8 cellular contexts compared by ENCODE assay signal in genomic region chr16:87464691-87465300, GRCh38. TPM values are rescaled to one million over a fixed set of nuclear protein-coding genes. Genes with fewer than 3 reads are reported as not detected.
DNase-seq lines count a peak whose midpoint lies in the region; ATAC-seq and TF ChIP-seq lines count a peak whose summit lies in the region.

No MANE protein-coding gene starts in this region.

- peaks cover 2% of the 10 kb centered on the region for H3K36me3 ChIP-seq in colonic mucosa

- H3K27ac ChIP-seq in colonic mucosa = peak overlapping the region; percentile 83

- no peaks in the 10 kb centered on the region for H3K9me3 ChIP-seq in colonic mucosa

- ATAC-seq in HG02759 (IDR thresholded peaks at IDR 0.05; ENCODE audit: unreplicated experiment) (peak; percentile 54), HG03442 (IDR thresholded peaks at IDR 0.05; ENCODE audit: unreplicated experiment) (no peak)

- 21 to 30% methylated on average over 13 of the region's 13 CpGs for WGBS in lower leg skin, 2 donors

- TF ChIP-seq CTCF in AG09309 (IDR thresholded peaks at IDR 0.05; ENCODE audit: control insufficient read depth, insufficient read depth, low read depth, low read length, missing control alignments) = no peak
- TF ChIP-seq CTCF in colonic mucosa (IDR thresholded peaks at IDR 0.05) = no peak
- no peak for TF ChIP-seq CTCF in lower leg skin (IDR thresholded peaks at IDR 0.05)

- H3K9ac ChIP-seq in colonic mucosa (ENCODE audit: low read depth in 2 of 2, low read length in 2 of 2) = peak overlapping the region in 1 of 2 donors; percentile 83

- intact Hi-C loops in colonic mucosa (cut with DNase I) (no loop called here), lower leg skin (cut with DNase I; ENCODE audit: low total_unique reads) (no loop called here)

- H3K27me3 ChIP-seq in colonic mucosa = no peaks in the 10 kb centered on the region

- DNase-seq in AG09309 (ENCODE audit: low read depth) (peak; percentile 71), UCSD-AML1 (lab: John Stamatoyannopoulos, UW; ENCODE audit: unreplicated experiment) (peak; percentile 81), colonic mucosa (peak; percentile 58), lower leg skin (ENCODE audit: low spot score in 2 of 2) (peak; percentile 81 to 95)
- DNase-seq in stimulated activated CD8-positive, alpha-beta memory T cell treated with anti-CD3 and anti-CD28 coated beads, Interleukin-4, amount 100 ng/mL, for 48 hours = peak; percentile 66
- DNase-seq in effector CD8-positive, alpha-beta T cell (lab: John Stamatoyannopoulos, UW) = no peak

- H3K4me3 ChIP-seq in AG09309 (ENCODE audit: control insufficient read depth, low read depth, low read length) (peak overlapping the region; percentile 7), colonic mucosa (no peak overlapping the region), lower leg skin (ENCODE audit: low read depth, poor library complexity, severe bottlenecking) (no peak overlapping the region)

- peaks cover 26% of the 10 kb centered on the region for H3K4me1 ChIP-seq in colonic mucosa

- TF ChIP-seq POLR2A in lower leg skin (IDR thresholded peaks at IDR 0.05) = no peak

RNA-seq across cellular contexts. Expression of gene ZCCHC14, which starts 28.0 kb away (rescaled TPM):
- total RNA-seq in colonic mucosa = 10 to 100 TPM; 24.5 to 24.6 TPM
- total RNA-seq in lower leg skin = 10 to 100 TPM; 13.7 to 25.4 (median 23.6) TPM
